ENCODE assay signal across 1 cellular context in the genomic region with DNA sequence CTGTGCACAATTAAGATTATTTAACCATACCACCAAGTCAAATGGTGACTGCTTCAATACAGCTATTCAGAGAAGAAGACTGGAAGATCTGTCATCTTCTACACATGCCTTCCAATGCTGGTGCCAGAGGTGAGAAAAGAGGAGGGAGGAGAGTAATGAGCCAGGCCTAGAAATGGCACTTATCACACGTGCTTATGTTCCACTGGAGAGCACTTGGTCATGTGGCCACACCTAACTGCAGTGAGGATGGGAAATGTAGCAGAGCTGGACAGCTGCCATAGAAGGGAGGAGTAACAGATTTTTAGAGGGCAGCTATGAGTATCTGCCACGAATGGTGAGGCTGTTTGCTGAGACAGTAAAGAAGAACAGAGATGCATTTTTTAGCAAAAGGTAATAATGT.
TF ChIP-seq lines count a peak whose summit lies in the region.

No MANE protein-coding gene starts in this region.

TF ChIP-seq in SK-N-SH, 30 proteins besides CTCF, POLR2A, EP300 and RAD21 (continued from another document):
- TF ChIP-seq RCOR1 (IDR thresholded peaks at IDR 0.05; ENCODE audit: low read length), result no peak
- no peak for TF ChIP-seq SIN3A (IDR thresholded peaks at IDR 0.05; ENCODE audit: borderline replicate concordance, low read depth, low read length)
- TF ChIP-seq, protein P1, sequence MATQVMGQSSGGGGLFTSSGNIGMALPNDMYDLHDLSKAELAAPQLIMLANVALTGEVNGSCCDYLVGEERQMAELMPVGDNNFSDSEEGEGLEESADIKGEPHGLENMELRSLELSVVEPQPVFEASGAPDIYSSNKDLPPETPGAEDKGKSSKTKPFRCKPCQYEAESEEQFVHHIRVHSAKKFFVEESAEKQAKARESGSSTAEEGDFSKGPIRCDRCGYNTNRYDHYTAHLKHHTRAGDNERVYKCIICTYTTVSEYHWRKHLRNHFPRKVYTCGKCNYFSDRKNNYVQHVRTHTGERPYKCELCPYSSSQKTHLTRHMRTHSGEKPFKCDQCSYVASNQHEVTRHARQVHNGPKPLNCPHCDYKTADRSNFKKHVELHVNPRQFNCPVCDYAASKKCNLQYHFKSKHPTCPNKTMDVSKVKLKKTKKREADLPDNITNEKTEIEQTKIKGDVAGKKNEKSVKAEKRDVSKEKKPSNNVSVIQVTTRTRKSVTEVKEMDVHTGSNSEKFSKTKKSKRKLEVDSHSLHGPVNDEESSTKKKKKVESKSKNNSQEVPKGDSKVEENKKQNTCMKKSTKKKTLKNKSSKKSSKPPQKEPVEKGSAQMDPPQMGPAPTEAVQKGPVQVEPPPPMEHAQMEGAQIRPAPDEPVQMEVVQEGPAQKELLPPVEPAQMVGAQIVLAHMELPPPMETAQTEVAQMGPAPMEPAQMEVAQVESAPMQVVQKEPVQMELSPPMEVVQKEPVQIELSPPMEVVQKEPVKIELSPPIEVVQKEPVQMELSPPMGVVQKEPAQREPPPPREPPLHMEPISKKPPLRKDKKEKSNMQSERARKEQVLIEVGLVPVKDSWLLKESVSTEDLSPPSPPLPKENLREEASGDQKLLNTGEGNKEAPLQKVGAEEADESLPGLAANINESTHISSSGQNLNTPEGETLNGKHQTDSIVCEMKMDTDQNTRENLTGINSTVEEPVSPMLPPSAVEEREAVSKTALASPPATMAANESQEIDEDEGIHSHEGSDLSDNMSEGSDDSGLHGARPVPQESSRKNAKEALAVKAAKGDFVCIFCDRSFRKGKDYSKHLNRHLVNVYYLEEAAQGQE (IDR thresholded peaks at IDR 0.05; ENCODE audit: low read depth, low read length), result no peak
- TF ChIP-seq, protein P2, sequence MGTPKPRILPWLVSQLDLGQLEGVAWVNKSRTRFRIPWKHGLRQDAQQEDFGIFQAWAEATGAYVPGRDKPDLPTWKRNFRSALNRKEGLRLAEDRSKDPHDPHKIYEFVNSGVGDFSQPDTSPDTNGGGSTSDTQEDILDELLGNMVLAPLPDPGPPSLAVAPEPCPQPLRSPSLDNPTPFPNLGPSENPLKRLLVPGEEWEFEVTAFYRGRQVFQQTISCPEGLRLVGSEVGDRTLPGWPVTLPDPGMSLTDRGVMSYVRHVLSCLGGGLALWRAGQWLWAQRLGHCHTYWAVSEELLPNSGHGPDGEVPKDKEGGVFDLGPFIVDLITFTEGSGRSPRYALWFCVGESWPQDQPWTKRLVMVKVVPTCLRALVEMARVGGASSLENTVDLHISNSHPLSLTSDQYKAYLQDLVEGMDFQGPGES (IDR thresholded peaks at IDR 0.05; ENCODE audit: low read depth, low read length), result no peak
